In genomic region chr16:54068212-54068611, GRCh38 we compare ENCODE assay signal across 20 cellular contexts.
DNase-seq lines count a peak whose midpoint lies in the region; ATAC-seq and TF ChIP-seq lines count a peak whose summit lies in the region.
"Had no signal": no experiment of that assay in that cellular context is flagged by ENCODE, and none has a peak within 500 bp of the region (broad histone marks: within the 10 kb centered on the region; RNA-seq: fewer than 3 reads in every experiment).

No MANE protein-coding gene starts in this region.

- BruUV-seq in Caco-2 (replicated peaks; lab: Mats Ljungman, UMichigan), result no TSS peak

- no peaks in the 10 kb centered on the region; the same call in 1 of the 2 replicates for H3F3A ChIP-seq in Loucy (ENCODE audit: low read depth)

- no peak overlapping the region for H2AFZ ChIP-seq in Loucy (ENCODE audit: low read length)
- no peak overlapping the region for H2AFZ ChIP-seq in hepatocyte

- H3K9me3 Mint-ChIP-seq in Caco-2 (ENCODE audit: unreplicated experiment) (no peaks in the 10 kb centered on the region), progenitor cell of endocrine pancreas (ENCODE audit: low read depth) (no peaks in the 10 kb centered on the region)
- H3K9me3 Mint-ChIP-seq: CD4-positive, alpha-beta T cell; HFFc6 had no signal

- H3K4me1 Mint-ChIP-seq in Caco-2 (ENCODE audit: low read depth, unreplicated experiment), result peaks cover 20% of the 10 kb centered on the region
- H3K4me1 Mint-ChIP-seq in progenitor cell of endocrine pancreas (ENCODE audit: low read depth), result peaks cover 16% of the 10 kb centered on the region

- TF ChIP-seq CTCF in Caco-2 (IDR thresholded peaks at IDR 0.05; ENCODE audit: insufficient read depth in 1 of 2, low read depth in 1 of 2, low read length in 1 of 2, severe bottlenecking in 1 of 2, unreplicated experiment in 1 of 2) (no peak), Loucy (conservative IDR thresholded peaks at IDR 0.05; ENCODE audit: low read length) (no peak), hepatocyte (IDR thresholded peaks at IDR 0.05; ENCODE audit: poor library complexity) (no peak), progenitor cell of endocrine pancreas (IDR thresholded peaks at IDR 0.05; ENCODE audit: unreplicated experiment) (no peak)

- DNase-seq in Caco-2 (no peak), hepatocyte (ENCODE audit: low spot score) (no peak), progenitor cell of endocrine pancreas (ENCODE audit: low spot score, unreplicated experiment) (no peak), NCI-H2196 (lab: John Stamatoyannopoulos, UW; ENCODE audit: unreplicated experiment) (no peak), left lobe of liver (ENCODE audit: low spot score) (no peak), SHP77 (lab: John Stamatoyannopoulos, UW) (no peak)
- DNase-seq: AML-193; CD4-positive, alpha-beta T cell; DMS153; DMS79; GDM1; GOT3; H7; HFFc6; IMR-90 had no signal

- peaks cover 19% of the 10 kb centered on the region for H3K4me1 ChIP-seq in Caco-2
- H3K4me1 ChIP-seq in Loucy (ENCODE audit: insufficient read depth, low read length, poor library complexity, severe bottlenecking), result peaks cover 74% of the 10 kb centered on the region
- H3K4me1 ChIP-seq in hepatocyte (ENCODE audit: insufficient read depth), result peaks cover 10% of the 10 kb centered on the region

- intact Hi-C loops in Caco-2 (cut with micrococcal nuclease; ENCODE audit: unreplicated experiment), result loop anchor here (5.0 kb wide), 1 partner anchor 176 kb away; no protein-coding TSS in a partner anchor

- H3K36me3 Mint-ChIP-seq in Caco-2 (ENCODE audit: insufficient read depth, unreplicated experiment) (no peaks in the 10 kb centered on the region), progenitor cell of endocrine pancreas (ENCODE audit: insufficient read depth) (no peaks in the 10 kb centered on the region)

- no peak for ATAC-seq in left lobe of liver
- ATAC-seq: A549, HCT116 had no signal

- no peaks in the 10 kb centered on the region for H3K27me3 Mint-ChIP-seq in Caco-2 (ENCODE audit: insufficient read depth, unreplicated experiment)
- no peaks in the 10 kb centered on the region for H3K27me3 Mint-ChIP-seq in progenitor cell of endocrine pancreas
- H3K27me3 Mint-ChIP-seq: CD4-positive, alpha-beta T cell had no signal

- CTCF ChIA-PET in Caco-2 (lab: Charles Lee), result interaction anchor here (0.9 to 1.2 kb wide), 2 partner anchors 8 to 519 kb away, joined by 3 read pairs; no protein-coding TSS in a partner anchor

- H3K36me3 ChIP-seq in Caco-2 (ENCODE audit: control insufficient read depth, insufficient read depth, low read length) (no peaks in the 10 kb centered on the region), Loucy (ENCODE audit: insufficient read depth, low read length) (no peaks in the 10 kb centered on the region), hepatocyte (replicated peaks; ENCODE audit: insufficient read depth, low read depth) (no peaks in the 10 kb centered on the region)

- no peak overlapping the region for H3K27ac ChIP-seq in hepatocyte
- H3K27ac ChIP-seq: A549, C4-2B, HL-60 had no signal

- H4K20me1 ChIP-seq in Loucy (ENCODE audit: insufficient read depth, low read length, poor library complexity, severe bottlenecking) (no peaks in the 10 kb centered on the region), hepatocyte (ENCODE audit: insufficient read depth, poor library complexity, severe bottlenecking) (no peaks in the 10 kb centered on the region)

- H3K79me2 ChIP-seq in Loucy (ENCODE audit: insufficient read depth, low read length), result peaks cover 15% of the 10 kb centered on the region; the same call in 1 of the 2 replicates
- H3K79me2 ChIP-seq in hepatocyte, result no peaks in the 10 kb centered on the region

- H3K4me3 Mint-ChIP-seq in Caco-2 (ENCODE audit: unreplicated experiment) (peak overlapping the region; percentile 0), progenitor cell of endocrine pancreas (ENCODE audit: low read depth) (no peak overlapping the region)
- H3K4me3 Mint-ChIP-seq: CD4-positive, alpha-beta T cell; HFFc6 had no signal

- no peaks in the 10 kb centered on the region for H3K27me3 ChIP-seq in Caco-2 (replicated peaks; ENCODE audit: control insufficient read depth, insufficient read depth, low read length)
- no peaks in the 10 kb centered on the region for H3K27me3 ChIP-seq in Loucy (ENCODE audit: insufficient read depth, low read length, poor library complexity, severe bottlenecking)
- no peaks in the 10 kb centered on the region for H3K27me3 ChIP-seq in hepatocyte

- H3K9me3 ChIP-seq in Caco-2 (no peaks in the 10 kb centered on the region), Loucy (ENCODE audit: insufficient read depth, low read depth, low read length) (no peaks in the 10 kb centered on the region), hepatocyte (ENCODE audit: low read depth) (no peaks in the 10 kb centered on the region)
- H3K9me3 ChIP-seq: A549 had no signal

- 74% methylated on average over 2 of the region's 2 CpGs for WGBS in hepatocyte (ENCODE audit: low lambda C conversion rate, missing lambda C conversion rate)

- peak overlapping the region; percentile 46 for H3K4me2 ChIP-seq in Loucy (ENCODE audit: low read depth, low read length, poor library complexity, severe bottlenecking)
- H3K4me2 ChIP-seq in hepatocyte, result peak overlapping the region; percentile 55
- H3K4me2 ChIP-seq: A549 had no signal

- H3K9me2 ChIP-seq in Loucy (replicated peaks; ENCODE audit: low read depth, low read length), result no peaks in the 10 kb centered on the region
- H3K9me2 ChIP-seq in hepatocyte (replicated peaks; ENCODE audit: insufficient read depth), result no peaks in the 10 kb centered on the region

- POLR2A ChIA-PET in Caco-2 (lab: Charles Lee), result no interaction called here

- H3K4me3 ChIP-seq in Caco-2 (ENCODE audit: low read depth, low read length), result no peak overlapping the region
- no peak overlapping the region for H3K4me3 ChIP-seq in Loucy (ENCODE audit: low read length, poor library complexity, severe bottlenecking)
- no peak overlapping the region for H3K4me3 ChIP-seq in hepatocyte
- H3K4me3 ChIP-seq: A549 had no signal

- H3K9ac ChIP-seq in Loucy (ENCODE audit: low read depth, low read length, poor library complexity, severe bottlenecking), result peak overlapping the region; percentile 69

- peak overlapping the region; percentile 6 for H3K27ac Mint-ChIP-seq in Caco-2 (ENCODE audit: unreplicated experiment)
- H3K27ac Mint-ChIP-seq in progenitor cell of endocrine pancreas, result peak overlapping the region; percentile 68
- H3K27ac Mint-ChIP-seq: CD4-positive, alpha-beta T cell; HFFc6 had no signal
